8 cellular contexts compared by ENCODE assay signal in genomic region chr19:4246767-4247593, GRCh38. TPM values are rescaled to one million over a fixed set of nuclear protein-coding genes. Genes with fewer than 3 reads are reported as not detected.
DNase-seq lines count a peak whose midpoint lies in the region; ATAC-seq and TF ChIP-seq lines count a peak whose summit lies in the region.

Gene YJU2, plus strand, starts transcription at chr19:4247080. Its CDS starts 67 bp downstream, at chr19:4247147.

- peak; percentile 62 for ATAC-seq in GM21717 (IDR thresholded peaks at IDR 0.05; ENCODE audit: unreplicated experiment)

- no peaks in the 10 kb centered on the region for H3K9me2 ChIP-seq in PC-9 (ENCODE audit: insufficient read depth)

- H3K9me3 ChIP-seq in PC-9 (ENCODE audit: insufficient read depth, low read depth): no peaks in the 10 kb centered on the region
- H3K9me3 ChIP-seq in mucosa of rectum (ENCODE audit: control insufficient read depth in 2 of 2, low read length in 2 of 2): peaks cover under 1 to 1% of the 10 kb centered on the region in 2 donors

- no peaks in the 10 kb centered on the region for H4K20me1 ChIP-seq in PC-9 (ENCODE audit: insufficient read depth)

- H3K4me3 ChIP-seq in PC-9 (peak within 1 kb of the TSS; percentile 78), mucosa of rectum (ENCODE audit: low read length in 2 of 2) (peak within 1 kb of the TSS; percentile 89 to 96)

- H2AFZ ChIP-seq in PC-9: peak within 1 kb of the TSS; percentile 78

- in situ Hi-C loops in KBM-7 (cut with MboI; ENCODE audit: low pct_unique_long_range_greater_than_20kb, low sequenced_read_pairs): no loop called here

- TF ChIP-seq POLR2A in erythroblast (IDR thresholded peaks at IDR 0.05; ENCODE audit: low read length): peak; percentile 89

- intact Hi-C loops in PC-9 (cut with micrococcal nuclease; ENCODE audit: unreplicated experiment): loop anchor here (1.0 kb wide), 1 partner anchor 155 kb away; the partner anchor contains the start of gene CHAF1A

- H3K79me2 ChIP-seq in PC-9 (ENCODE audit: low read depth): peaks cover 6% of the 10 kb centered on the region; the same call in 1 of the 2 replicates

- POLR2A ChIA-PET in PC-9 (lab: Charles Lee; ENCODE audit: unreplicated experiment): interaction anchor here (0.6 to 1.0 kb wide), 6 partner anchors 76 to 1423 kb away, joined by 3 to 11 read pairs (median 6); partner anchors contain the start of genes FEM1A and MRPL54

- H3K9ac ChIP-seq in mucosa of rectum (ENCODE audit: low read depth in 1 of 2, low read length in 2 of 2): peak within 1 kb of the TSS; percentile 86 to 92

- DNase-seq in DMS79 (lab: John Stamatoyannopoulos, UW): peak; percentile 97
- peak; percentile 100 for DNase-seq in KBM-7
- DNase-seq in PC-9: peak; percentile 92 to 95
- peak; percentile 95 for DNase-seq in activated T-cell treated with anti-CD3 and anti-CD28 coated beads, Interleukin-2, amount 50 U/mL, for 1 hour
- DNase-seq in erythroblast (lab: John Stamatoyannopoulos, UW): peak; percentile 99
- peak; percentile 99 for DNase-seq in stimulated activated CD8-positive, alpha-beta memory T cell treated with anti-CD3 and anti-CD28 coated beads, Interleukin-4, amount 100 ng/mL, for 48 hours

- CTCF ChIA-PET in PC-9 (lab: Charles Lee): no interaction called here

- H3F3A ChIP-seq in PC-9 (ENCODE audit: insufficient read depth, low read depth): peaks cover 5% of the 10 kb centered on the region; the same call in 1 of the 2 replicates

- H3K27me3 ChIP-seq in PC-9 (ENCODE audit: insufficient read depth, low read depth) (no peaks in the 10 kb centered on the region), mucosa of rectum (ENCODE audit: control insufficient read depth in 2 of 2, insufficient read depth in 2 of 2, low read length in 2 of 2) (no peaks in the 10 kb centered on the region)

- peak; percentile 49; the same call in 1 of the 2 replicates for TF ChIP-seq CTCF in PC-9 (conservative IDR thresholded peaks at IDR 0.05)

- H3K4me1 ChIP-seq in PC-9 (replicated peaks; ENCODE audit: insufficient read depth) (no peaks in the 10 kb centered on the region; the same call in 1 of the 2 replicates), mucosa of rectum (ENCODE audit: control insufficient read depth in 2 of 2, insufficient read depth in 2 of 2, low read length in 2 of 2) (peaks cover 6% of the 10 kb centered on the region in 2 donors)

- H3K27ac ChIP-seq in PC-9 (peak within 1 kb of the TSS; percentile 87), mucosa of rectum (ENCODE audit: low read depth in 2 of 2, low read length in 2 of 2) (peak within 1 kb of the TSS; percentile 93 to 97)

- BruUV-seq in PC-9 (replicated peaks; lab: Mats Ljungman, UMichigan): TSS peak; percentile 94

- H3K4me2 ChIP-seq in PC-9: peak within 1 kb of the TSS; percentile 81

- no peaks in the 10 kb centered on the region for H3K36me3 ChIP-seq in PC-9 (ENCODE audit: low read depth)
- H3K36me3 ChIP-seq in mucosa of rectum (ENCODE audit: control insufficient read depth in 2 of 2, insufficient read depth in 2 of 2, low read length in 2 of 2): peaks cover 18 to 32% of the 10 kb centered on the region in 2 donors

RNA-seq across cellular contexts. Expression of gene YJU2, which starts in this region (rescaled TPM):
- total RNA-seq in PC-9 (2021): 8.7 and 11.0 TPM in 2 replicates

Comparison
In these comparisons a context has a peak if more than half of its experiments do, and no peak if none do; other contexts are left out.
1. Peak in every context shown above with its lines: DNase-seq, ATAC-seq, H3K4me3 ChIP-seq and H3K27ac ChIP-seq.